ENCODE assay signal across 1 cellular context in the genomic region with DNA sequence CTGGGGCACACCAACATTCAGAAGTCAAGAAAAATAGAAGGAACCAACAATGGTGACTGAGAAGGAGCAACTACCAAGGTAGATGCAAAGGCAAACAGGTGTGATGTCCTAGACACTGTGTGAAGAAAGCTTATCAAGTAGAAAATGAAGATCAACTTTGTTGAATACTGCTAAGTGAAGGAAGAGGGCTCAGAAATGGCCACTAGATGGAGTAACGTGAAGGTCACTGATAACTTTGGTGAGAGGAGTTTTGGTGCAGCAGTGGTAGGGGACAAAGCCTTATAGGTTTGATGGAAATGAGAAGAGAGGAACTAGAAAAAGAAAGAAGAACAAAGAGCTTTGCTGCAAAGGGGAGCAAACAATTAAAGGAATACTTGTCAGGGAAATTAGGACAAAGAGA.
TF ChIP-seq lines count a peak whose summit lies in the region.

No MANE protein-coding gene starts in this region.

TF ChIP-seq in neural cell, 6 proteins besides CTCF, POLR2A, EP300 and RAD21 (continued from another document):
- TF ChIP-seq TAF1 (IDR thresholded peaks at IDR 0.05; ENCODE audit: low read depth): no peak
- no peak for TF ChIP-seq MXI1 (conservative IDR thresholded peaks at IDR 0.05; ENCODE audit: poor library complexity, severe bottlenecking)
- TF ChIP-seq, protein P1, sequence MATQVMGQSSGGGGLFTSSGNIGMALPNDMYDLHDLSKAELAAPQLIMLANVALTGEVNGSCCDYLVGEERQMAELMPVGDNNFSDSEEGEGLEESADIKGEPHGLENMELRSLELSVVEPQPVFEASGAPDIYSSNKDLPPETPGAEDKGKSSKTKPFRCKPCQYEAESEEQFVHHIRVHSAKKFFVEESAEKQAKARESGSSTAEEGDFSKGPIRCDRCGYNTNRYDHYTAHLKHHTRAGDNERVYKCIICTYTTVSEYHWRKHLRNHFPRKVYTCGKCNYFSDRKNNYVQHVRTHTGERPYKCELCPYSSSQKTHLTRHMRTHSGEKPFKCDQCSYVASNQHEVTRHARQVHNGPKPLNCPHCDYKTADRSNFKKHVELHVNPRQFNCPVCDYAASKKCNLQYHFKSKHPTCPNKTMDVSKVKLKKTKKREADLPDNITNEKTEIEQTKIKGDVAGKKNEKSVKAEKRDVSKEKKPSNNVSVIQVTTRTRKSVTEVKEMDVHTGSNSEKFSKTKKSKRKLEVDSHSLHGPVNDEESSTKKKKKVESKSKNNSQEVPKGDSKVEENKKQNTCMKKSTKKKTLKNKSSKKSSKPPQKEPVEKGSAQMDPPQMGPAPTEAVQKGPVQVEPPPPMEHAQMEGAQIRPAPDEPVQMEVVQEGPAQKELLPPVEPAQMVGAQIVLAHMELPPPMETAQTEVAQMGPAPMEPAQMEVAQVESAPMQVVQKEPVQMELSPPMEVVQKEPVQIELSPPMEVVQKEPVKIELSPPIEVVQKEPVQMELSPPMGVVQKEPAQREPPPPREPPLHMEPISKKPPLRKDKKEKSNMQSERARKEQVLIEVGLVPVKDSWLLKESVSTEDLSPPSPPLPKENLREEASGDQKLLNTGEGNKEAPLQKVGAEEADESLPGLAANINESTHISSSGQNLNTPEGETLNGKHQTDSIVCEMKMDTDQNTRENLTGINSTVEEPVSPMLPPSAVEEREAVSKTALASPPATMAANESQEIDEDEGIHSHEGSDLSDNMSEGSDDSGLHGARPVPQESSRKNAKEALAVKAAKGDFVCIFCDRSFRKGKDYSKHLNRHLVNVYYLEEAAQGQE (IDR thresholded peaks at IDR 0.05; ENCODE audit: borderline replicate concordance): no peak
- TF ChIP-seq EZH2 (IDR thresholded peaks at IDR 0.05; ENCODE audit: borderline replicate concordance, insufficient read depth, low read length, poor library complexity, severe bottlenecking): no peak
